ENCODE assay signal across 2 cellular contexts in the genomic region with DNA sequence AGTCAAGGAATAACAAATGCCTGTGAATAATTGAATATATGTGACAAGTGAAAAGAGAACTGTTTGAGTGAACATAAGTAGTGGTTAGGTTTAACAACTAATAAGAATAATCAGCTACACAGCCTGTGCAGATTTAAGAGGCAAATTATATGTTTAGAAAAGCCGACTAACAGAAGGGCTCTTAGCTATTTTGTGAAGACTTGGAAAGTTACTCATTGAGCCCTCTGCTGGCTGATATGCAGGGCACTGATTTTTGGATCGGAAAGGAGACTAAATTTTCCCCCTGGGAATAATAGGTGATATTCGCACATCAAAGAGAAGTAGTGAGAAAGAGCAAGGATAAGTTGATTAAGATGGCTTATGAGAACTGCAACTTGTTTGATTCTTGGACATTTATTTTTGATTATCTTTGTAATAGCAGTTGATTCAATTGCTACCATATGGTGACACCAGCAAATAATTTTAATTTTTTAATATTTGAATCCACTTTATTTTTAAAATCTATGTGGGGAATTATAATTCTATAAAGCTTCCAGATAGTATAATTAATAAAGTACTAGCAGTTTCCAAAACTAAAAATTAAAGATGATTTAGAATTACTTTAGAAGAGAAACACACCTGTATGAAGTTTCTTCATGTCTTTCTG.
TF ChIP-seq lines count a peak whose summit lies in the region.

No MANE protein-coding gene starts in this region.

TF ChIP-seq in IMR-90, 13 proteins besides CTCF, POLR2A, EP300 and RAD21:
- TF ChIP-seq SMC3 (IDR thresholded peaks at IDR 0.05; ENCODE audit: low read depth, low read length) (peak; percentile 52), CHD1 (IDR thresholded peaks at IDR 0.05; ENCODE audit: low read depth, low read length) (no peak)

TF ChIP-seq in SK-N-SH, 30 proteins besides CTCF, POLR2A, EP300 and RAD21:
- TF ChIP-seq SMC3 (IDR thresholded peaks at IDR 0.05; ENCODE audit: low read depth, low read length), result peak; percentile 67
- no peak for TF ChIP-seq TCF12 (IDR thresholded peaks at IDR 0.05)
- peak; percentile 20; the same call in 1 of the 2 replicates for TF ChIP-seq NRF1 (IDR thresholded peaks at IDR 0.05; ENCODE audit: low read depth, low read length)
